Comparison of ENCODE assay signal across 22 cellular contexts in the genomic region with DNA sequence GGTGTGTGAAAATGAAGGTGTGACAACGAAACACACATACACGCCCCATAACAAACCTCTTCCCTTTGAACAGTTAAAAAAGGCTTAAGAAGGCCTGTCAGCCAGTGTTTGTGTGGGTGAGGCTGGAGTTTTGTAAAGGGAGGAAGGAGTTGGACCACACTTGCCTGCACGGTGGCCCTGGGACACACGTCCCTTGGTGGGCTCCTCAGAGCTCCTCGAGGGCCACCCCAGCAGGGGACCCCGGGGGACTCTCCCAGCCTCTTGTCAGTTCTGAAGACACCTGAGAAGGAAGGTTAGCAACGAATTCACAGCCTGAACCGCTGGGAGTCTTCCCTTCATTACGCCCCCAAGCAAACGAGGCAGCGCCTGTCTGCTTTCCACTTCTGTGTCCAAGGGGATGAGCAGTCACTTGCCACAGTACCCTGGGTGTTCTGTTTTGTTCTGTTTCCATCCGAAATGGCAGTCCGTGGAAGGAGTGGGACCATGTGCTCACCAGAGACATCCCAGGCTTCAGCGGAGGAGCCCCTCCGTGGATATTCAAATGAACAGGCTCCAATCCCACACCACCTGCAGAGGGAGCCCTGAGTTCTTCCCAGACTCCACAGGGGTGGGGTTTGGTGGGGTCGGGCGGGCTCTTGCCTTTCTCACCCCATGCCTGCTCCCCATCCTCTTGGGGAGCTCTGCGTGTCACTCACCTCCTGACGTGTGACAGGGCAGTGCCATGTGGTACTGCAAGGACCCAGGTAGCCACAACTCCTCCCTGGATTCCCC.
"Had no signal": no experiment of that assay in that cellular context is flagged by ENCODE, and none has a peak within 500 bp of the region (broad histone marks: within the 10 kb centered on the region; RNA-seq: fewer than 3 reads in every experiment).

No MANE protein-coding gene starts in this region.

- H3K4me3 ChIP-seq: ascending aorta, breast epithelium, gastrocnemius medialis, heart left ventricle, left ventricle myocardium inferior, sigmoid colon, thoracic aorta had no signal

- DNase-seq: activated CD4-positive, alpha-beta T cell treated with anti-CD3 and anti-CD28 coated beads, Interleukin-2, amount 10 ng/mL, durations not matched to agents 7 days and 5 days; activated CD8-positive, alpha-beta T cell treated with anti-CD3 and anti-CD28 coated beads, Interleukin-2, amount 10 ng/mL, durations not matched to agents 7 days and 5 days; activated effector memory CD4-positive, alpha-beta T cell treated with anti-CD3 and anti-CD28 coated beads, Interleukin-2, amount 50 U/mL, for 16 hours; activated naive CD4-positive, alpha-beta T cell treated with anti-CD3 and anti-CD28 coated beads, Interleukin-2, amount 50 U/mL, for 16 hours; activated T-cell treated with anti-CD3 and anti-CD28 coated beads, Interleukin-2, amount 50 U/mL, for 4 hours; cerebellar nuclear complex; cortex of kidney; gastrocnemius medialis; heart left ventricle; immature natural killer cell; kidney glomerular epithelial cell; left ventricle myocardium inferior; naive B cell; sigmoid colon; stimulated activated naive B cell treated with anti-CD40 and anti-IgM and Interleukin-4, amounts not matched to agents 10 μg/mL and 1 μg/mL and 100 μg/mL, for 72 hours; T1000 had no signal

- H3K9me3 ChIP-seq: sigmoid colon, thoracic aorta had no signal

- H3K36me3 Mint-ChIP-seq: stimulated activated naive B cell treated with anti-CD40 and anti-IgM and Interleukin-4, amounts not matched to agents 10 μg/mL and 1 μg/mL and 100 μg/mL, for 72 hours had no signal

- H3K27me3 ChIP-seq: ascending aorta, breast epithelium, sigmoid colon had no signal

- ATAC-seq: activated CD4-positive, CD25-positive, alpha-beta regulatory T cell treated with anti-CD3 and anti-CD28 coated beads, Interleukin-2, amount 50 U/mL, for 24 hours; activated CD8-positive, alpha-beta T cell treated with anti-CD3 and anti-CD28 coated beads, Interleukin-2, amount 10 ng/mL, durations not matched to agents 7 days and 5 days; activated T-cell treated with anti-CD3 and anti-CD28 coated beads, Interleukin-2, amount 50 U/mL, for 4 hours; esophagus mucosa; gastrocnemius medialis; stimulated activated naive B cell treated with anti-CD40 and anti-IgM and Interleukin-4, amounts not matched to agents 10 μg/mL and 1 μg/mL and 100 μg/mL, for 72 hours had no signal

- H3K27ac ChIP-seq: ascending aorta, breast epithelium, gastrocnemius medialis, heart left ventricle, left ventricle myocardium inferior, parathyroid adenoma, sigmoid colon, thoracic aorta had no signal

- H2AFZ ChIP-seq: parathyroid adenoma had no signal

- H3K36me3 ChIP-seq: ascending aorta, breast epithelium, gastrocnemius medialis, heart left ventricle, left ventricle myocardium inferior, sigmoid colon, thoracic aorta had no signal

- H3K27ac Mint-ChIP-seq: activated CD4-positive, alpha-beta T cell treated with anti-CD3 and anti-CD28 coated beads, Interleukin-2, amount 10 ng/mL, durations not matched to agents 7 days and 5 days; activated CD8-positive, alpha-beta T cell treated with anti-CD3 and anti-CD28 coated beads, Interleukin-2, amount 10 ng/mL, durations not matched to agents 7 days and 5 days; immature natural killer cell; naive B cell; stimulated activated naive B cell treated with anti-CD40 and anti-IgM and Interleukin-4, amounts not matched to agents 10 μg/mL and 1 μg/mL and 100 μg/mL, for 72 hours had no signal

- H3K4me3 Mint-ChIP-seq: activated CD4-positive, alpha-beta T cell treated with anti-CD3 and anti-CD28 coated beads, Interleukin-2, amount 10 ng/mL, durations not matched to agents 7 days and 5 days; activated CD8-positive, alpha-beta T cell treated with anti-CD3 and anti-CD28 coated beads, Interleukin-2, amount 10 ng/mL, durations not matched to agents 7 days and 5 days; activated T-cell treated with anti-CD3 and anti-CD28 coated beads, Interleukin-2, amount 50 U/mL, for 4 hours; immature natural killer cell; naive B cell; stimulated activated naive B cell treated with anti-CD40 and anti-IgM and Interleukin-4, amounts not matched to agents 10 μg/mL and 1 μg/mL and 100 μg/mL, for 72 hours had no signal

- H3K9ac ChIP-seq: parathyroid adenoma had no signal

- H3K79me2 ChIP-seq: parathyroid adenoma had no signal

- H3K4me1 ChIP-seq: gastrocnemius medialis, parathyroid adenoma had no signal

- H3K4me1 Mint-ChIP-seq: naive B cell; stimulated activated naive B cell treated with anti-CD40 and anti-IgM and Interleukin-4, amounts not matched to agents 10 μg/mL and 1 μg/mL and 100 μg/mL, for 72 hours had no signal
